ENCODE assay signal across 8 cellular contexts in the genomic region with DNA sequence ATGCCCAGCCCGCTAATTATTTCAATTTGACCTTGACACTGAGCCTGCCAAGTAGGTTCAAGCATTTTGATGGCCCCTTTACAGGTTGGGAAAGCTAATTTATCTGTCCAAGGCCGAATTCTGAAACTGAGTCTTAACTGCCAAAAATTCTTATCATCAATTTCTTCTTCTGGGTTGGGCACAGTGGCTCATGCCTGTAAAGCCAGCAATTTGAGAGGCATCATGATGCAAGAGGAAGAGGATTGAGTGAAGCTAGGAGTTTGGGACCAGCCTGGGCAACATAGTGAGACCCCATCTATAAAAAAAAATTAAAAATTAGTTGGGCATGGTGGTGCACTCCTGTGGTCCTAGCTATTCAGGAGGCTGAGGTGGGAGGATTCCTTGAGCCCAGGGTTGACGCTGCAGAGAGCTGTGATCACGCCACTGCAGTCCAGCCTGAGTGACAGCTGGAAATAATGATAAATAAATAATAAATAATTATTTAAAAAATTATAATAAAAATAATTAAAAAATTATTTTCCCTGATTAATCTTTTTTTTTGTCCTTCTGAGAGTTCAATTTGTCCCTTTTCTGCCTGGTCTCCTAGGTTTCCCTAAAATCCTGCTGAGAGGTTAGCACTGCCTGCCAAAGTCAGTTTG. TPM values are rescaled to one million over a fixed set of nuclear protein-coding genes. Genes with fewer than 3 reads are reported as not detected.
DNase-seq lines count a peak whose midpoint lies in the region; ATAC-seq and TF ChIP-seq lines count a peak whose summit lies in the region.

No MANE protein-coding gene starts in this region.

- no peaks in the 10 kb centered on the region for H3K9me2 ChIP-seq in OCI-LY7 (ENCODE audit: insufficient read depth, low read length)
- no peaks in the 10 kb centered on the region for H3K9me2 ChIP-seq in neural cell (ENCODE audit: insufficient read depth, low read length)

- ATAC-seq in effector memory CD8-positive, alpha-beta T cell (replicated peaks): no peak
- ATAC-seq in GM18520 (IDR thresholded peaks at IDR 0.05; ENCODE audit: unreplicated experiment) (no peak), GM21723 (IDR thresholded peaks at IDR 0.05; ENCODE audit: unreplicated experiment) (no peak), HG03571 (IDR thresholded peaks at IDR 0.05; ENCODE audit: unreplicated experiment) (no peak)

- POLR2A ChIA-PET in OCI-LY7 (lab: Charles Lee): interaction anchor here (0.5 to 1.2 kb wide), 3 partner anchors 100 to 222 kb away, joined by 3 to 5 read pairs (median 3); no protein-coding TSS in a partner anchor

- intact Hi-C loops in OCI-LY7 (cut with micrococcal nuclease; ENCODE audit: unreplicated experiment): no loop called here

- TF ChIP-seq EP300 in neural cell (conservative IDR thresholded peaks at IDR 0.05; ENCODE audit: poor library complexity, severe bottlenecking): no peak

- H3K4me2 ChIP-seq in OCI-LY7 (ENCODE audit: low read length) (peak overlapping the region; percentile 71), neural cell (ENCODE audit: low read length) (peak overlapping the region; percentile 26)

- peak overlapping the region; percentile 94 for H3K9ac ChIP-seq in neural cell (ENCODE audit: low read length)

- peak overlapping the region; percentile 97 to 98 for H3K27ac Mint-ChIP-seq in effector memory CD8-positive, alpha-beta T cell

- no peaks in the 10 kb centered on the region for H3K27me3 Mint-ChIP-seq in effector memory CD8-positive, alpha-beta T cell

- H3K9me3 Mint-ChIP-seq in effector memory CD8-positive, alpha-beta T cell: no peaks in the 10 kb centered on the region

- peaks cover 7% of the 10 kb centered on the region for H3F3A ChIP-seq in neural cell (ENCODE audit: insufficient read depth, low read length, poor library complexity, severe bottlenecking)

- H3K4me3 ChIP-seq in OCI-LY7 (ENCODE audit: low read depth, low read length, poor library complexity, severe bottlenecking): no peak overlapping the region
- H3K4me3 ChIP-seq in neural cell (ENCODE audit: low read length): no peak overlapping the region

- peaks cover 38% of the 10 kb centered on the region for H3K36me3 Mint-ChIP-seq in effector memory CD8-positive, alpha-beta T cell (ENCODE audit: insufficient read depth)

- H3K4me1 Mint-ChIP-seq in effector memory CD8-positive, alpha-beta T cell (ENCODE audit: low read depth in 2 of 2): peaks cover 19% of the 10 kb centered on the region in 2 donors

- no peak for TF ChIP-seq RAD21 in neural cell (conservative IDR thresholded peaks at IDR 0.05)

- no peak for TF ChIP-seq CTCF in C4-2B (conservative IDR thresholded peaks at IDR 0.05)
- no peak for TF ChIP-seq CTCF in OCI-LY7 (conservative IDR thresholded peaks at IDR 0.05; ENCODE audit: low read length)
- no peak for TF ChIP-seq CTCF in neural cell (IDR thresholded peaks at IDR 0.05; ENCODE audit: poor library complexity, severe bottlenecking)

- no peak overlapping the region for H2AFZ ChIP-seq in OCI-LY7 (ENCODE audit: low read length)
- H2AFZ ChIP-seq in neural cell (ENCODE audit: low read depth, low read length): no peak overlapping the region

- no peaks in the 10 kb centered on the region for H3K9me3 ChIP-seq in OCI-LY7 (ENCODE audit: low read length)
- no peaks in the 10 kb centered on the region for H3K9me3 ChIP-seq in neural cell (ENCODE audit: low read length)

- no peaks in the 10 kb centered on the region for H3K27me3 ChIP-seq in neural cell (ENCODE audit: insufficient read depth, low read depth, low read length)

- BruUV-seq in OCI-LY7 (replicated peaks; lab: Mats Ljungman, UMichigan): no TSS peak

- H3K79me2 ChIP-seq in OCI-LY7 (ENCODE audit: insufficient read depth, low read depth, low read length): peaks cover 26% of the 10 kb centered on the region
- peaks cover 23% of the 10 kb centered on the region for H3K79me2 ChIP-seq in neural cell (replicated peaks; ENCODE audit: insufficient read depth, low read length)

- DNase-seq in OCI-LY7 (ENCODE audit: low spot score): no peak
- DNase-seq in effector memory CD8-positive, alpha-beta T cell: no peak
- no peak for DNase-seq in GM19240 (ENCODE audit: insufficient read length, low spot score)

- H3K4me1 ChIP-seq in OCI-LY7 (ENCODE audit: insufficient read depth, low read length, poor library complexity, severe bottlenecking): peaks cover 37% of the 10 kb centered on the region

- H3K27ac ChIP-seq in C4-2B: peak overlapping the region; percentile 99
- H3K27ac ChIP-seq in OCI-LY7 (ENCODE audit: low read depth, low read length, poor library complexity, severe bottlenecking): no peak overlapping the region
- H3K27ac ChIP-seq in neural cell (ENCODE audit: low read length): peak overlapping the region; percentile 96

- CTCF ChIA-PET in OCI-LY7 (lab: Charles Lee; ENCODE audit: unreplicated experiment): no interaction called here

- H4K20me1 ChIP-seq in OCI-LY7 (ENCODE audit: insufficient read depth, low read length): peaks cover 16% of the 10 kb centered on the region
- H4K20me1 ChIP-seq in neural cell (ENCODE audit: insufficient read depth): no peaks in the 10 kb centered on the region

- no peak overlapping the region for H3K4me3 Mint-ChIP-seq in effector memory CD8-positive, alpha-beta T cell

- H3K36me3 ChIP-seq in OCI-LY7 (ENCODE audit: insufficient read depth, low read length) (peaks cover 23% of the 10 kb centered on the region), neural cell (ENCODE audit: insufficient read depth, low read length) (no peaks in the 10 kb centered on the region)

TF ChIP-seq in neural cell, 6 proteins besides CTCF, POLR2A, EP300 and RAD21:
- TF ChIP-seq MXI1 (conservative IDR thresholded peaks at IDR 0.05; ENCODE audit: poor library complexity, severe bottlenecking): no peak
- no peak for TF ChIP-seq EZH2 (IDR thresholded peaks at IDR 0.05; ENCODE audit: borderline replicate concordance, insufficient read depth, low read length, poor library complexity, severe bottlenecking)
- TF ChIP-seq TAF1 (IDR thresholded peaks at IDR 0.05; ENCODE audit: low read depth): no peak
- TF ChIP-seq, protein P1, sequence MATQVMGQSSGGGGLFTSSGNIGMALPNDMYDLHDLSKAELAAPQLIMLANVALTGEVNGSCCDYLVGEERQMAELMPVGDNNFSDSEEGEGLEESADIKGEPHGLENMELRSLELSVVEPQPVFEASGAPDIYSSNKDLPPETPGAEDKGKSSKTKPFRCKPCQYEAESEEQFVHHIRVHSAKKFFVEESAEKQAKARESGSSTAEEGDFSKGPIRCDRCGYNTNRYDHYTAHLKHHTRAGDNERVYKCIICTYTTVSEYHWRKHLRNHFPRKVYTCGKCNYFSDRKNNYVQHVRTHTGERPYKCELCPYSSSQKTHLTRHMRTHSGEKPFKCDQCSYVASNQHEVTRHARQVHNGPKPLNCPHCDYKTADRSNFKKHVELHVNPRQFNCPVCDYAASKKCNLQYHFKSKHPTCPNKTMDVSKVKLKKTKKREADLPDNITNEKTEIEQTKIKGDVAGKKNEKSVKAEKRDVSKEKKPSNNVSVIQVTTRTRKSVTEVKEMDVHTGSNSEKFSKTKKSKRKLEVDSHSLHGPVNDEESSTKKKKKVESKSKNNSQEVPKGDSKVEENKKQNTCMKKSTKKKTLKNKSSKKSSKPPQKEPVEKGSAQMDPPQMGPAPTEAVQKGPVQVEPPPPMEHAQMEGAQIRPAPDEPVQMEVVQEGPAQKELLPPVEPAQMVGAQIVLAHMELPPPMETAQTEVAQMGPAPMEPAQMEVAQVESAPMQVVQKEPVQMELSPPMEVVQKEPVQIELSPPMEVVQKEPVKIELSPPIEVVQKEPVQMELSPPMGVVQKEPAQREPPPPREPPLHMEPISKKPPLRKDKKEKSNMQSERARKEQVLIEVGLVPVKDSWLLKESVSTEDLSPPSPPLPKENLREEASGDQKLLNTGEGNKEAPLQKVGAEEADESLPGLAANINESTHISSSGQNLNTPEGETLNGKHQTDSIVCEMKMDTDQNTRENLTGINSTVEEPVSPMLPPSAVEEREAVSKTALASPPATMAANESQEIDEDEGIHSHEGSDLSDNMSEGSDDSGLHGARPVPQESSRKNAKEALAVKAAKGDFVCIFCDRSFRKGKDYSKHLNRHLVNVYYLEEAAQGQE (IDR thresholded peaks at IDR 0.05; ENCODE audit: borderline replicate concordance): no peak
- no peak for TF ChIP-seq SMC3 (conservative IDR thresholded peaks at IDR 0.05; ENCODE audit: poor library complexity)
- TF ChIP-seq POLR2AphosphoS5 (IDR thresholded peaks at IDR 0.05): no peak

RNA-seq across cellular contexts. Expression of a gene that starts 1.3 kb away (rescaled TPM):
- 61.8 and 88.3 TPM in 2 replicates for total RNA-seq in OCI-LY7 (2014; rRNA removed; shearing (Covaris generic))
- 99.1 and 101 TPM in 2 replicates for total RNA-seq in OCI-LY7 (2022)
- polyA plus RNA-seq in neural cell: 23.2 and 26.4 TPM in 2 replicates
- 66.4 and 70.8 TPM in 2 replicates for polyA minus RNA-seq in neural cell
